1 cellular context compared by ENCODE assay signal in genomic region chr10:110274072-110274627, GRCh38.
TF ChIP-seq lines count a peak whose summit lies in the region.

No MANE protein-coding gene starts in this region.

TF ChIP-seq in HCT116, 20 proteins besides CTCF, POLR2A, EP300 and RAD21 (continued from another document):
- TF ChIP-seq REST (IDR thresholded peaks at IDR 0.05; ENCODE audit: low read depth): no peak
- TF ChIP-seq EZH2 (IDR thresholded peaks at IDR 0.05): no peak
- TF ChIP-seq SP1 (IDR thresholded peaks at IDR 0.05; ENCODE audit: low read depth): no peak
- TF ChIP-seq SRF (IDR thresholded peaks at IDR 0.05; ENCODE audit: low read depth): no peak
- TF ChIP-seq MAX (IDR thresholded peaks at IDR 0.05): no peak
- no peak for TF ChIP-seq SIN3A (IDR thresholded peaks at IDR 0.05; ENCODE audit: low read depth)
- TF ChIP-seq ELF1 (IDR thresholded peaks at IDR 0.05; ENCODE audit: borderline replicate concordance, low read depth): no peak
- TF ChIP-seq ZFX (IDR thresholded peaks at IDR 0.05): no peak
- no peak for TF ChIP-seq ATF3 (IDR thresholded peaks at IDR 0.05)
- no peak for TF ChIP-seq TCF7L2 (IDR thresholded peaks at IDR 0.05; ENCODE audit: borderline replicate concordance, extremely low read depth, insufficient read depth, insufficient read length)
- no peak for TF ChIP-seq EGR1 (IDR thresholded peaks at IDR 0.05; ENCODE audit: low read depth)
- no peak for TF ChIP-seq CEBPB (IDR thresholded peaks at IDR 0.05; ENCODE audit: low read depth)
- no peak for TF ChIP-seq ZBTB33 (IDR thresholded peaks at IDR 0.05; ENCODE audit: extremely low read depth, insufficient replicate concordance, low read length)
- no peak for TF ChIP-seq ZNF274 (IDR thresholded peaks at IDR 0.05; ENCODE audit: low read depth, low read length)
